ENCODE assay signal across 8 cellular contexts in the genomic region with DNA sequence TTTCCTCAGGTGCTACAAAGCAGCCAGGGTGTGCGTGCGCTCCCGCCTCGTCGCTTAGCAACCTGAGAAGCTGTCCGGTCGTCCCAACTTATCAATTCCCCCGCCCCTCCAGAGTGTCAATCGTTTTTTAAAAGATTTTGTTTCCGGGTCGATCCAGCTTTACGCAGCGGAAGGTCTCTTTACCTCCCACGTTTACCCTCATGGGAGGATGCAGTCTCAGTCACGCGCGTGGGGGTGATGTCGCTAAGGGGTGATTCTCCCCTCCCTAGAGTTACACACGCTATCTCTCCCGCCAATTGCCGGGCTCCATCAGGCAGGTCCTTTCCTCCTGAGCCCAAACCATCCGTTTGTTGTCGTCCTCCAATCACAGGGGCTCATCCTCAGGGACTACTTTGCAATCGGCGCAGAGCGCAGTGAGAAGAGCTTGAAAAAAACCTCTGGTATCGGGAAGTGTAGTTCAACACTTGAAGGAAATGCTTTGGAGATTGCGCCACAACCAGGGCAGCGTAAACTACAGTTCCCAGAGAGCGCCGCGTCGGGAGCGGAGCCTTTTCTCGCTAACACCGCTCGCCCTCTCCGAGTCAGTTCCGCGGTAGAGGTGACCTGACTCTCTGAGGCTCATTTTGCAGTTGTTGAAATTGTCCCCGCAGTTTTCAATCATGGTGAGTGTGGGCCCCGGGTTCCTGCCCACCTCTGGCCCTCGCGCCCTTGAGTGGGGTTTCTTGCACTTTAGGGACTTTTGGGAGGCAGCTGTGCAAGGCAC. TPM values are rescaled to one million over a fixed set of nuclear protein-coding genes. Genes with fewer than 3 reads are reported as not detected.
A peak's percentile ranks its signal among the peaks of the same experiment; 100 is the strongest.
DNase-seq lines count a peak whose midpoint lies in the region; ATAC-seq and TF ChIP-seq lines count a peak whose summit lies in the region.

Gene MDH1 (plus strand): TSS at position 579 of the 763 bp plus-strand sequence. CDS start 81 bp downstream, at position 660.
A gene with protein sequence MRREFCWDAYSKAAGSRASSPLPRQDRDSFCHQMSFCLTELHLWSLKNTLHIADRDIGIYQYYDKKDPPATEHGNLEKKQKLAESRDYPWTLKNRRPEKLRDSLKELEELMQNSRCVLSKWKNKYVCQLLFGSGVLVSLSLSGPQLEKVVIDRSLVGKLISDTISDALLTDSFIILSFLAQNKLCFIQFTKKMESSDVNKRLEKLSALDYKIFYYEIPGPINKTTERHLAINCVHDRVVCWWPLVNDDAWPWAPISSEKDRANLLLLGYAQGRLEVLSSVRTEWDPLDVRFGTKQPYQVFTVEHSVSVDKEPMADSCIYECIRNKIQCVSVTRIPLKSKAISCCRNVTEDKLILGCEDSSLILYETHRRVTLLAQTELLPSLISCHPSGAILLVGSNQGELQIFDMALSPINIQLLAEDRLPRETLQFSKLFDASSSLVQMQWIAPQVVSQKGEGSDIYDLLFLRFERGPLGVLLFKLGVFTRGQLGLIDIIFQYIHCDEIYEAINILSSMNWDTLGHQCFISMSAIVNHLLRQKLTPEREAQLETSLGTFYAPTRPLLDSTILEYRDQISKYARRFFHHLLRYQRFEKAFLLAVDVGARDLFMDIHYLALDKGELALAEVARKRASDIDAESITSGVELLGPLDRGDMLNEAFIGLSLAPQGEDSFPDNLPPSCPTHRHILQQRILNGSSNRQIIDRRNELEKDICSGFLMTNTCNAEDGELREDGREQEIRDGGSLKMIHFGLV (minus strand): TSS at position 93 of the 763 bp plus-strand sequence. CDS start 206 bp downstream, outside the sequence.

- no peak within 1 kb of the TSS for H4K8ac ChIP-seq in H9 (replicated peaks; ENCODE audit: insufficient read length, low read depth, low read length)

- H3K18ac ChIP-seq in H9 (ENCODE audit: insufficient read length, low read depth, low read length): peak within 1 kb of the TSS; percentile 43

- peak within 1 kb of the TSS; percentile 97 for H3K4me2 ChIP-seq in H9 (ENCODE audit: insufficient read depth, insufficient read length, low read length)

- H4K91ac ChIP-seq in H9 (ENCODE audit: insufficient read length, low read depth, low read length): no peak within 1 kb of the TSS

- no peaks in the 10 kb centered on the region for H3K27me3 Mint-ChIP-seq in H9 (ENCODE audit: low read depth)
- no peaks in the 10 kb centered on the region for H3K27me3 Mint-ChIP-seq in natural killer cell treated with Interleukin-12 subunit alpha and Interleukin-12 subunit beta and Interleukin-15 and Interleukin-18, amount 100 ng/mL, for 72 hours

- no peak within 1 kb of the TSS for H2AK5ac ChIP-seq in H9 (ENCODE audit: insufficient read length, low read length)

- peak within 1 kb of the TSS; percentile 7 for H2BK5ac ChIP-seq in H9 (ENCODE audit: insufficient read length, low read length)

- TF ChIP-seq POLR2A in Raji (IDR thresholded peaks at IDR 0.05; ENCODE audit: insufficient read depth, low read depth, low read length): peak; percentile 82

- WGBS in H9 (ENCODE audit: extremely low coverage, insufficient read length, low lambda C conversion rate): no CpG with 5 or more reads among the region's 44 CpGs

- peak within 1 kb of the TSS; percentile 99 for H3K4me3 Mint-ChIP-seq in H9
- peak within 1 kb of the TSS; percentile 87 for H3K4me3 Mint-ChIP-seq in natural killer cell treated with Interleukin-12 subunit alpha and Interleukin-12 subunit beta and Interleukin-15 and Interleukin-18, amount 100 ng/mL, for 72 hours

- peak within 1 kb of the TSS; percentile 63 for H3K14ac ChIP-seq in H9 (ENCODE audit: insufficient read depth, low read length)

- H3K4me3 ChIP-seq in fibroblast of the aortic adventitia (ENCODE audit: low read depth, low read length): peak within 1 kb of the TSS; percentile 97

- H3K27me3 ChIP-seq in H9 (ENCODE audit: insufficient read depth, low read length): no peaks in the 10 kb centered on the region

- TF ChIP-seq CTCF in H9 (conservative IDR thresholded peaks at IDR 0.05) (no peak), fibroblast of the aortic adventitia (IDR thresholded peaks at IDR 0.05; ENCODE audit: insufficient read depth, low read length) (no peak)

- peaks cover 19% of the 10 kb centered on the region for H3K23me2 ChIP-seq in H9 (ENCODE audit: insufficient read length, low read depth, low read length, poor library complexity, severe bottlenecking)

- H4K5ac ChIP-seq in H9 (ENCODE audit: insufficient read length, low read depth, low read length): no peak within 1 kb of the TSS

- peak; percentile 99 for DNase-seq in H9
- peak; percentile 99 for DNase-seq in M059J (ENCODE audit: low read depth)
- DNase-seq in activated effector memory CD4-positive, alpha-beta T cell treated with anti-CD3 and anti-CD28 coated beads, Interleukin-2, amount 50 U/mL, for 16 hours: peak; percentile 98
- DNase-seq in fibroblast of the aortic adventitia (ENCODE audit: low read depth): peak; percentile 100
- DNase-seq in natural killer cell treated with Interleukin-12 subunit alpha and Interleukin-12 subunit beta and Interleukin-15 and Interleukin-18, amount 100 ng/mL, for 72 hours (ENCODE audit: low spot score): peak; percentile 96
- peak; percentile 97 for DNase-seq in stimulated activated naive CD4-positive, alpha-beta T cell treated with Interleukin-2 at 50 U/mL for 16 hours (lab: John Stamatoyannopoulos, UW)

- H3K9me3 ChIP-seq in ES-I3 (ENCODE audit: control insufficient read depth, insufficient read depth, low read length) (no peaks in the 10 kb centered on the region), H9 (ENCODE audit: control insufficient read depth, low read depth, low read length) (no peaks in the 10 kb centered on the region)

- peak within 1 kb of the TSS; percentile 35 for H3K27ac ChIP-seq in H9 (ENCODE audit: insufficient read length, low read depth, low read length)

- no peak within 1 kb of the TSS for H3K56ac ChIP-seq in H9 (ENCODE audit: insufficient read length, low read depth, low read length)

- H3K36me3 Mint-ChIP-seq in H9 (ENCODE audit: insufficient read depth in 1 of 3, low read depth in 3 of 3): peaks cover 5 to 20% (median 17%) of the 10 kb centered on the region in 3 experiments; a peak in 6 of 7 replicates
- H3K36me3 Mint-ChIP-seq in natural killer cell treated with Interleukin-12 subunit alpha and Interleukin-12 subunit beta and Interleukin-15 and Interleukin-18, amount 100 ng/mL, for 72 hours: peaks cover 3% of the 10 kb centered on the region

- peaks cover 44 to 52% of the 10 kb centered on the region in 2 experiments for H3K4me1 Mint-ChIP-seq in H9
- H3K4me1 Mint-ChIP-seq in natural killer cell treated with Interleukin-12 subunit alpha and Interleukin-12 subunit beta and Interleukin-15 and Interleukin-18, amount 100 ng/mL, for 72 hours (ENCODE audit: low read depth in 2 of 2): peaks cover 17 to 27% of the 10 kb centered on the region in 2 donors

- H3K4ac ChIP-seq in H9 (ENCODE audit: low read depth, low read length): no peak within 1 kb of the TSS

- no peak within 1 kb of the TSS for H2BK120ac ChIP-seq in H9 (ENCODE audit: low read depth, low read length, poor library complexity, severe bottlenecking)

- no peak within 1 kb of the TSS for H2BK20ac ChIP-seq in H9 (ENCODE audit: low read depth, low read length, poor library complexity, severe bottlenecking)

- H3K36me3 ChIP-seq in ES-I3 (ENCODE audit: insufficient read depth, low read length): no peaks in the 10 kb centered on the region; the same call in 1 of the 2 replicates

- H3K23ac ChIP-seq in H9 (ENCODE audit: insufficient read length, low read depth, low read length): no peak within 1 kb of the TSS

- H3K79me1 ChIP-seq in H9 (ENCODE audit: insufficient read depth, low read depth, low read length, poor library complexity, severe bottlenecking): peaks cover 3% of the 10 kb centered on the region

- H3K4me1 ChIP-seq in ES-I3 (ENCODE audit: insufficient read depth, low read length) (peaks cover 11% of the 10 kb centered on the region; the same call in 1 of the 2 replicates), H9 (ENCODE audit: insufficient read depth, low read length) (peaks cover 5% of the 10 kb centered on the region; the same call in 1 of the 2 replicates)

- peak within 1 kb of the TSS; percentile 84 for H3K9ac ChIP-seq in ES-I3 (ENCODE audit: low read depth, low read length)
- H3K9ac ChIP-seq in H9 (ENCODE audit: extremely low read depth, insufficient read length, low read length): peak within 1 kb of the TSS; percentile 86

- H3K27ac Mint-ChIP-seq in H9: peak within 1 kb of the TSS; percentile 98
- H3K27ac Mint-ChIP-seq in natural killer cell treated with Interleukin-12 subunit alpha and Interleukin-12 subunit beta and Interleukin-15 and Interleukin-18, amount 100 ng/mL, for 72 hours: peak within 1 kb of the TSS; percentile 88 to 95

- no peaks in the 10 kb centered on the region for H4K20me1 ChIP-seq in H9 (ENCODE audit: control insufficient read depth, insufficient read depth, insufficient read length)

- peaks cover 26% of the 10 kb centered on the region; the same call in 1 of the 2 replicates for H3K79me2 ChIP-seq in H9 (ENCODE audit: insufficient read depth, low read length)

- H3T11ph ChIP-seq in H9 (ENCODE audit: low read length): no peak within 1 kb of the TSS

- ATAC-seq in natural killer cell treated with Interleukin-12 subunit alpha and Interleukin-12 subunit beta and Interleukin-15 and Interleukin-18, amount 100 ng/mL, for 72 hours: peak; percentile 93 to 95

- H2AFZ ChIP-seq in H9 (ENCODE audit: low read length): peak within 1 kb of the TSS; percentile 95

- no peak within 1 kb of the TSS for H2BK15ac ChIP-seq in H9 (ENCODE audit: low read depth, low read length)

- no peaks in the 10 kb centered on the region for H3K9me3 Mint-ChIP-seq in H9
- H3K9me3 Mint-ChIP-seq in natural killer cell treated with Interleukin-12 subunit alpha and Interleukin-12 subunit beta and Interleukin-15 and Interleukin-18, amount 100 ng/mL, for 72 hours: no peaks in the 10 kb centered on the region

- H2BK12ac ChIP-seq in H9 (ENCODE audit: insufficient read length, low read depth, low read length): no peak within 1 kb of the TSS

RNA-seq across cellular contexts. Expression of gene MDH1, which starts in this region (rescaled TPM):
- total RNA-seq in H9 (2021) (317 and 324 TPM in 2 replicates), fibroblast of the aortic adventitia (ENCODE audit: low replicate concordance) (129 and 152 TPM in 2 replicates)
- total RNA-seq in M059J (2014; rRNA removed; shearing (Covaris generic)): 228 and 324 TPM in 2 replicates
- total RNA-seq in natural killer cell treated with Interleukin-12 subunit alpha and Interleukin-12 subunit beta and Interleukin-15 and Interleukin-18, amount 100 ng/mL, for 72 hours: 100 to 1,000 TPM; 142 to 155 TPM

RNA-seq across cellular contexts. Expression of the second gene that starts in this region (rescaled TPM):
- 17.4 and 22.4 TPM in 2 replicates for total RNA-seq in H9 (2021)
- 2.7 and 4.2 TPM in 2 replicates for total RNA-seq in M059J (2014; rRNA removed; shearing (Covaris generic))
- total RNA-seq in fibroblast of the aortic adventitia (ENCODE audit: low replicate concordance): 12.4 and 34.2 TPM in 2 replicates
- 10 to 100 TPM in 1 of 2 donors, 1 to 10 TPM in 1; 8.7 to 15.7 TPM for total RNA-seq in natural killer cell treated with Interleukin-12 subunit alpha and Interleukin-12 subunit beta and Interleukin-15 and Interleukin-18, amount 100 ng/mL, for 72 hours

Comparison
In these comparisons a context has a peak if more than half of its experiments do, and no peak if none do; other contexts are left out.
1. Peak in every context shown above with its lines: DNase-seq, ATAC-seq, H3K4me3 ChIP-seq and H3K27ac ChIP-seq.